Comparison of ENCODE assay signal across 2 cellular contexts in genomic region chr16:704047-704446, GRCh38.
TF ChIP-seq lines count a peak whose summit lies in the region.

No MANE protein-coding gene starts in this region.

TF ChIP-seq in SK-N-SH, 30 proteins besides CTCF, POLR2A, EP300 and RAD21 (continued from another document):
- TF ChIP-seq, protein P1, sequence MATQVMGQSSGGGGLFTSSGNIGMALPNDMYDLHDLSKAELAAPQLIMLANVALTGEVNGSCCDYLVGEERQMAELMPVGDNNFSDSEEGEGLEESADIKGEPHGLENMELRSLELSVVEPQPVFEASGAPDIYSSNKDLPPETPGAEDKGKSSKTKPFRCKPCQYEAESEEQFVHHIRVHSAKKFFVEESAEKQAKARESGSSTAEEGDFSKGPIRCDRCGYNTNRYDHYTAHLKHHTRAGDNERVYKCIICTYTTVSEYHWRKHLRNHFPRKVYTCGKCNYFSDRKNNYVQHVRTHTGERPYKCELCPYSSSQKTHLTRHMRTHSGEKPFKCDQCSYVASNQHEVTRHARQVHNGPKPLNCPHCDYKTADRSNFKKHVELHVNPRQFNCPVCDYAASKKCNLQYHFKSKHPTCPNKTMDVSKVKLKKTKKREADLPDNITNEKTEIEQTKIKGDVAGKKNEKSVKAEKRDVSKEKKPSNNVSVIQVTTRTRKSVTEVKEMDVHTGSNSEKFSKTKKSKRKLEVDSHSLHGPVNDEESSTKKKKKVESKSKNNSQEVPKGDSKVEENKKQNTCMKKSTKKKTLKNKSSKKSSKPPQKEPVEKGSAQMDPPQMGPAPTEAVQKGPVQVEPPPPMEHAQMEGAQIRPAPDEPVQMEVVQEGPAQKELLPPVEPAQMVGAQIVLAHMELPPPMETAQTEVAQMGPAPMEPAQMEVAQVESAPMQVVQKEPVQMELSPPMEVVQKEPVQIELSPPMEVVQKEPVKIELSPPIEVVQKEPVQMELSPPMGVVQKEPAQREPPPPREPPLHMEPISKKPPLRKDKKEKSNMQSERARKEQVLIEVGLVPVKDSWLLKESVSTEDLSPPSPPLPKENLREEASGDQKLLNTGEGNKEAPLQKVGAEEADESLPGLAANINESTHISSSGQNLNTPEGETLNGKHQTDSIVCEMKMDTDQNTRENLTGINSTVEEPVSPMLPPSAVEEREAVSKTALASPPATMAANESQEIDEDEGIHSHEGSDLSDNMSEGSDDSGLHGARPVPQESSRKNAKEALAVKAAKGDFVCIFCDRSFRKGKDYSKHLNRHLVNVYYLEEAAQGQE (IDR thresholded peaks at IDR 0.05; ENCODE audit: low read depth, low read length) = no peak
- no peak for TF ChIP-seq NRF1 (IDR thresholded peaks at IDR 0.05; ENCODE audit: low read depth, low read length)

TF ChIP-seq in SK-N-SH treated with all-trans-retinoic acid at 6 μM for 48 hours, 23 proteins besides CTCF, POLR2A, EP300 and RAD21 (continued from another document):
- TF ChIP-seq, protein P2, sequence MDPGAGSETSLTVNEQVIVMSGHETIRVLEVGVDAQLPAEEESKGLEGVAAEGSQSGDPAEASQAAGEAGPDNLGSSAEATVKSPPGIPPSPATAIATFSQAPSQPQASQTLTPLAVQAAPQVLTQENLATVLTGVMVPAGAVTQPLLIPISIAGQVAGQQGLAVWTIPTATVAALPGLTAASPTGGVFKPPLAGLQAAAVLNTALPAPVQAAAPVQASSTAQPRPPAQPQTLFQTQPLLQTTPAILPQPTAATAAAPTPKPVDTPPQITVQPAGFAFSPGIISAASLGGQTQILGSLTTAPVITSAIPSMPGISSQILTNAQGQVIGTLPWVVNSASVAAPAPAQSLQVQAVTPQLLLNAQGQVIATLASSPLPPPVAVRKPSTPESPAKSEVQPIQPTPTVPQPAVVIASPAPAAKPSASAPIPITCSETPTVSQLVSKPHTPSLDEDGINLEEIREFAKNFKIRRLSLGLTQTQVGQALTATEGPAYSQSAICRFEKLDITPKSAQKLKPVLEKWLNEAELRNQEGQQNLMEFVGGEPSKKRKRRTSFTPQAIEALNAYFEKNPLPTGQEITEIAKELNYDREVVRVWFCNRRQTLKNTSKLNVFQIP (CRISPR knock-in tag; IDR thresholded peaks at IDR 0.05; ENCODE audit: borderline replicate concordance, low read depth) = no peak
- TF ChIP-seq CREB5 (CRISPR knock-in tag; IDR thresholded peaks at IDR 0.05; ENCODE audit: low read depth) (no peak), ZNF8 (CRISPR knock-in tag; IDR thresholded peaks at IDR 0.05) (no peak), ZNF565 (CRISPR knock-in tag; conservative IDR thresholded peaks at IDR 0.05; ENCODE audit: low read depth) (no peak)
